In genomic region chr1:193726722-193727121, GRCh38 we compare ENCODE assay signal across 15 cellular contexts.
DNase-seq lines count a peak whose midpoint lies in the region; ATAC-seq, FAIRE-seq and TF ChIP-seq lines count a peak whose summit lies in the region.
"Had no signal": no experiment of that assay in that cellular context is flagged by ENCODE, and none has a peak within 500 bp of the region (broad histone marks: within the 10 kb centered on the region; RNA-seq: fewer than 3 reads in every experiment).

No MANE protein-coding gene starts in this region.

- TF ChIP-seq CTCF in esophagus squamous epithelium (IDR thresholded peaks at IDR 0.05) = no peak

- H3K4me1 ChIP-seq in CD8-positive, alpha-beta memory T cell (ENCODE audit: insufficient read depth, low read length) = no peaks in the 10 kb centered on the region
- H3K4me1 ChIP-seq in esophagus squamous epithelium = no peaks in the 10 kb centered on the region

- POLR2A ChIA-PET in CD8-positive, alpha-beta memory T cell (lab: Charles Lee) = interaction anchor here (0.6 kb wide), 1 partner anchor 69 kb away, joined by 3 read pairs; no protein-coding TSS in a partner anchor

- no peaks in the 10 kb centered on the region for H3K9me3 ChIP-seq in CD8-positive, alpha-beta memory T cell (ENCODE audit: low read length)
- no peaks in the 10 kb centered on the region for H3K9me3 ChIP-seq in esophagus squamous epithelium

- ATAC-seq in HG03135 (IDR thresholded peaks at IDR 0.05; ENCODE audit: unreplicated experiment) = no peak
- ATAC-seq: GM12878, GM23338, K562 had no signal

- DNase-seq in CD8-positive, alpha-beta memory T cell = no peak
- DNase-seq in NCI-H69 (lab: John Stamatoyannopoulos, UW) = peak; percentile 11
- DNase-seq in iris pigment epithelial cell (ENCODE audit: low read depth) = peak; percentile 56
- DNase-seq in urothelium cell line (ENCODE audit: low spot score) = no peak
- no peak for DNase-seq in stimulated activated naive CD4-positive, alpha-beta T cell treated with Interleukin-2 at 50 U/mL for 16 hours (lab: John Stamatoyannopoulos, UW)
- DNase-seq in esophagus squamous epithelium (lab: John Stamatoyannopoulos, UW) = no peak
- DNase-seq: DMS79, H7 had no signal

- intact Hi-C loops in esophagus squamous epithelium (cut with DNase I) = no loop called here

- peaks cover 0 to 4% (median 0%) of the 10 kb centered on the region in 5 donors for H3K9me3 Mint-ChIP-seq in CD8-positive, alpha-beta memory T cell

- no peaks in the 10 kb centered on the region for H3K27me3 Mint-ChIP-seq in CD8-positive, alpha-beta memory T cell

- H3K36me3 ChIP-seq in CD8-positive, alpha-beta memory T cell (ENCODE audit: insufficient read depth, low read length) = no peaks in the 10 kb centered on the region
- H3K36me3 ChIP-seq in esophagus squamous epithelium = no peaks in the 10 kb centered on the region

- 40 to 55% methylated on average over 3 of the region's 3 CpGs for WGBS in esophagus squamous epithelium, 2 donors

- H3K4me3 Mint-ChIP-seq in CD8-positive, alpha-beta memory T cell = peak overlapping the region in 3 of 7 donors; percentile 26 to 68 (median 53)
- H3K4me3 Mint-ChIP-seq: CD14-positive monocyte, GM23338 had no signal

- H3K27me3 ChIP-seq in CD8-positive, alpha-beta memory T cell (ENCODE audit: insufficient read depth, low read length, poor library complexity, severe bottlenecking) = no peaks in the 10 kb centered on the region
- H3K27me3 ChIP-seq in esophagus squamous epithelium = no peaks in the 10 kb centered on the region

- H3K4me1 Mint-ChIP-seq in CD8-positive, alpha-beta memory T cell = peaks cover 12 to 13% (median 12%) of the 10 kb centered on the region in 3 donors
- H3K4me1 Mint-ChIP-seq: CD14-positive monocyte had no signal

- H3K27ac Mint-ChIP-seq in CD8-positive, alpha-beta memory T cell = peak overlapping the region in 5 of 8 donors; percentile 46 to 81 (median 63)
- H3K27ac Mint-ChIP-seq: CD14-positive monocyte, GM23338 had no signal

- H3K36me3 Mint-ChIP-seq in CD8-positive, alpha-beta memory T cell = peaks cover 0 to 3% (median 2%) of the 10 kb centered on the region in 3 donors
- H3K36me3 Mint-ChIP-seq: CD14-positive monocyte had no signal

- no peak overlapping the region for H3K27ac ChIP-seq in CD8-positive, alpha-beta memory T cell (ENCODE audit: low read depth, low read length)
- no peak overlapping the region for H3K27ac ChIP-seq in esophagus squamous epithelium
- H3K27ac ChIP-seq: HL-60 had no signal

- TF ChIP-seq POLR2A in esophagus squamous epithelium (IDR thresholded peaks at IDR 0.05) = no peak

- peak; percentile 9 for FAIRE-seq in urothelium cell line (lab: Jason Lieb, UNC)
- FAIRE-seq: GM12878, GM18507, K562 had no signal

- no peak overlapping the region for H3K4me3 ChIP-seq in CD8-positive, alpha-beta memory T cell (ENCODE audit: low read length)
- H3K4me3 ChIP-seq in esophagus squamous epithelium = no peak overlapping the region
- H3K4me3 ChIP-seq: GM12878, GM23338, K562 had no signal

- CTCF ChIA-PET in CD8-positive, alpha-beta memory T cell (lab: Charles Lee) = no interaction called here

Comparison
In these comparisons a context has a peak if more than half of its experiments do, and no peak if none do; other contexts are left out.
1. DNase-seq: peak in NCI-H69 (single experiment) and iris pigment epithelial cell (single experiment); none in CD8-positive, alpha-beta memory T cell (0 of 5), urothelium cell line (single experiment), stimulated activated naive CD4-positive, alpha-beta T cell treated with Interleukin-2 at 50 U/mL for 16 hours (single experiment) and esophagus squamous epithelium (single experiment).